8 cellular contexts compared by ENCODE assay signal in genomic region chr17:77365584-77366186, GRCh38.
DNase-seq lines count a peak whose midpoint lies in the region; ATAC-seq, FAIRE-seq and TF ChIP-seq lines count a peak whose summit lies in the region.

No MANE protein-coding gene starts in this region.

- no peaks in the 10 kb centered on the region for H3K27me3 Mint-ChIP-seq in astrocyte (ENCODE audit: low read depth, unreplicated experiment)

- no peaks in the 10 kb centered on the region for H3K36me3 ChIP-seq in astrocyte (ENCODE audit: insufficient read depth, low read length)
- no peaks in the 10 kb centered on the region for H3K36me3 ChIP-seq in testis (ENCODE audit: low read depth, missing control alignments)

- H3K9ac ChIP-seq in astrocyte (ENCODE audit: low read length), result peak overlapping the region; percentile 75

- DNase-seq in DMS53 (lab: John Stamatoyannopoulos, UW) (peak; percentile 87), NCI-H1436 treated with DMSO at 0.1 percent for 48 hours (lab: John Stamatoyannopoulos, UW) (peak; percentile 60), astrocyte (ENCODE audit: low read depth) (peak; percentile 89), kidney glomerular epithelial cell (lab: John Stamatoyannopoulos, UW) (peak; percentile 75), testis (peak; percentile 60), GM20000 (ENCODE audit: low spot score) (no peak), GM13977 (ENCODE audit: low spot score) (no peak)

- peaks cover 2% of the 10 kb centered on the region for H3K36me3 Mint-ChIP-seq in astrocyte (ENCODE audit: low read depth, unreplicated experiment)

- no peaks in the 10 kb centered on the region for H3K27me3 ChIP-seq in astrocyte (ENCODE audit: insufficient read depth, low read length)
- no peaks in the 10 kb centered on the region for H3K27me3 ChIP-seq in testis

- peak overlapping the region; percentile 35 for H2AFZ ChIP-seq in astrocyte (ENCODE audit: low read depth, low read length)

- 63 to 70% methylated on average over 6 to 11 of the region's 11 CpGs for WGBS in testis, 2 donors

- H3K27ac ChIP-seq in astrocyte (ENCODE audit: low read depth, low read length) (peak overlapping the region; percentile 86), testis (peak overlapping the region; percentile 32 to 76)

- ATAC-seq in GM21381 (IDR thresholded peaks at IDR 0.05; ENCODE audit: unreplicated experiment), result no peak

- TF ChIP-seq CTCF in astrocyte (IDR thresholded peaks at IDR 0.05; ENCODE audit: insufficient read depth, low read depth, low read length) (no peak), testis (IDR thresholded peaks at IDR 0.05) (no peak), GM20000 (IDR thresholded peaks at IDR 0.05; ENCODE audit: extremely low read depth, missing control alignments) (no peak), GM13977 (IDR thresholded peaks at IDR 0.05; ENCODE audit: extremely low read depth, insufficient read depth, missing control alignments) (no peak)

- H3K4me3 Mint-ChIP-seq in astrocyte (ENCODE audit: unreplicated experiment), result no peak overlapping the region

- H3K4me3 ChIP-seq in astrocyte (ENCODE audit: insufficient read depth, low read depth, low read length), result peak overlapping the region; percentile 15
- H3K4me3 ChIP-seq in testis, result no peak overlapping the region

- peak overlapping the region; percentile 71 for H3K4me2 ChIP-seq in astrocyte (ENCODE audit: low read length)

- H3K4me1 ChIP-seq in astrocyte (ENCODE audit: insufficient read depth, low read length), result peaks cover 41% of the 10 kb centered on the region
- H3K4me1 ChIP-seq in testis, result peaks cover 58% of the 10 kb centered on the region

- H3K27ac Mint-ChIP-seq in astrocyte (ENCODE audit: unreplicated experiment), result peak overlapping the region; percentile 85

- H4K20me1 ChIP-seq in astrocyte (ENCODE audit: insufficient read depth, low read length), result peaks cover 11% of the 10 kb centered on the region

- no peak for TF ChIP-seq POLR2A in testis (IDR thresholded peaks at IDR 0.05)

- peaks cover 45% of the 10 kb centered on the region for H3K4me1 Mint-ChIP-seq in astrocyte (ENCODE audit: low read depth, unreplicated experiment)

- no peaks in the 10 kb centered on the region for H3K9me3 ChIP-seq in astrocyte (ENCODE audit: insufficient read depth, low read depth, low read length)
- no peaks in the 10 kb centered on the region for H3K9me3 ChIP-seq in testis

- peaks cover 1% of the 10 kb centered on the region for H3K9me3 Mint-ChIP-seq in astrocyte (ENCODE audit: unreplicated experiment)

- intact Hi-C loops in testis (cut with DNase I; ENCODE audit: low total_unique reads), result no loop called here

- H3K79me2 ChIP-seq in astrocyte (ENCODE audit: insufficient read depth, low read length), result peaks cover 46% of the 10 kb centered on the region

- FAIRE-seq in astrocyte (lab: Jason Lieb, UNC), result peak; percentile 47

- in situ Hi-C loops in GM13977 (cut with MboI; ENCODE audit: low pct_unique_long_range_greater_than_20kb, low sequenced_read_pairs, unreplicated experiment), result no loop called here

Comparison
In these comparisons a context has a peak if more than half of its experiments do, and no peak if none do; other contexts are left out.
1. DNase-seq: peak in DMS53 (single experiment), NCI-H1436 treated with DMSO at 0.1 percent for 48 hours (single experiment), astrocyte (single experiment), kidney glomerular epithelial cell (single experiment) and testis (single experiment); none in GM20000 (single experiment) and GM13977 (single experiment).